ENCODE assay signal across 1 cellular context in genomic region chr5:159240301-159240870, GRCh38.
TF ChIP-seq lines count a peak whose summit lies in the region.

No MANE protein-coding gene starts in this region.

TF ChIP-seq in A549, 52 proteins besides CTCF, POLR2A, EP300 and RAD21 (continued from another document):
- TF ChIP-seq REST (IDR thresholded peaks at IDR 0.05) = no peak
- no peak for TF ChIP-seq PHF8 (IDR thresholded peaks at IDR 0.05; ENCODE audit: borderline replicate concordance, low read depth)
- TF ChIP-seq MAFK (IDR thresholded peaks at IDR 0.05; ENCODE audit: partially characterized antibody) = no peak
- TF ChIP-seq SREBF2 (IDR thresholded peaks at IDR 0.05) = no peak
- peak; percentile 78 to 91; a peak in 3 of 4 replicates for TF ChIP-seq CEBPB (IDR thresholded peaks at IDR 0.05)
- no peak for TF ChIP-seq E2F6 (IDR thresholded peaks at IDR 0.05; ENCODE audit: borderline replicate concordance, low read depth)
- TF ChIP-seq HOXA7 (CRISPR knock-in tag; IDR thresholded peaks at IDR 0.05) = no peak
- TF ChIP-seq MAZ (IDR thresholded peaks at IDR 0.05; ENCODE audit: borderline replicate concordance, low read depth, low read length) = no peak
- TF ChIP-seq NPAS2 (CRISPR knock-in tag; IDR thresholded peaks at IDR 0.05; ENCODE audit: borderline replicate concordance) = no peak
- TF ChIP-seq CHD2 (IDR thresholded peaks at IDR 0.05; ENCODE audit: low read length, partially characterized antibody) = no peak
- no peak for TF ChIP-seq HDAC2 (IDR thresholded peaks at IDR 0.05)
- TF ChIP-seq POLR2AphosphoS2 (conservative IDR thresholded peaks at IDR 0.05; ENCODE audit: low read length) = no peak
- TF ChIP-seq GATA3 (IDR thresholded peaks at IDR 0.05; ENCODE audit: borderline replicate concordance) = peak; percentile 78; the same call in 1 of the 2 replicates
- TF ChIP-seq, protein P1, sequence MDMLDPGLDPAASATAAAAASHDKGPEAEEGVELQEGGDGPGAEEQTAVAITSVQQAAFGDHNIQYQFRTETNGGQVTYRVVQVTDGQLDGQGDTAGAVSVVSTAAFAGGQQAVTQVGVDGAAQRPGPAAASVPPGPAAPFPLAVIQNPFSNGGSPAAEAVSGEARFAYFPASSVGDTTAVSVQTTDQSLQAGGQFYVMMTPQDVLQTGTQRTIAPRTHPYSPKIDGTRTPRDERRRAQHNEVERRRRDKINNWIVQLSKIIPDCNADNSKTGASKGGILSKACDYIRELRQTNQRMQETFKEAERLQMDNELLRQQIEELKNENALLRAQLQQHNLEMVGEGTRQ (IDR thresholded peaks at IDR 0.05) = no peak
- TF ChIP-seq, protein P2, sequence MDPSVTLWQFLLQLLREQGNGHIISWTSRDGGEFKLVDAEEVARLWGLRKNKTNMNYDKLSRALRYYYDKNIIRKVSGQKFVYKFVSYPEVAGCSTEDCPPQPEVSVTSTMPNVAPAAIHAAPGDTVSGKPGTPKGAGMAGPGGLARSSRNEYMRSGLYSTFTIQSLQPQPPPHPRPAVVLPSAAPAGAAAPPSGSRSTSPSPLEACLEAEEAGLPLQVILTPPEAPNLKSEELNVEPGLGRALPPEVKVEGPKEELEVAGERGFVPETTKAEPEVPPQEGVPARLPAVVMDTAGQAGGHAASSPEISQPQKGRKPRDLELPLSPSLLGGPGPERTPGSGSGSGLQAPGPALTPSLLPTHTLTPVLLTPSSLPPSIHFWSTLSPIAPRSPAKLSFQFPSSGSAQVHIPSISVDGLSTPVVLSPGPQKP (IDR thresholded peaks at IDR 0.05; ENCODE audit: low read depth, low read length) = no peak
- no peak for TF ChIP-seq TP53 (CRISPR knock-in tag; IDR thresholded peaks at IDR 0.05)
- no peak for TF ChIP-seq RNF2 (IDR thresholded peaks at IDR 0.05; ENCODE audit: borderline replicate concordance, low read depth)
